In the genomic region with DNA sequence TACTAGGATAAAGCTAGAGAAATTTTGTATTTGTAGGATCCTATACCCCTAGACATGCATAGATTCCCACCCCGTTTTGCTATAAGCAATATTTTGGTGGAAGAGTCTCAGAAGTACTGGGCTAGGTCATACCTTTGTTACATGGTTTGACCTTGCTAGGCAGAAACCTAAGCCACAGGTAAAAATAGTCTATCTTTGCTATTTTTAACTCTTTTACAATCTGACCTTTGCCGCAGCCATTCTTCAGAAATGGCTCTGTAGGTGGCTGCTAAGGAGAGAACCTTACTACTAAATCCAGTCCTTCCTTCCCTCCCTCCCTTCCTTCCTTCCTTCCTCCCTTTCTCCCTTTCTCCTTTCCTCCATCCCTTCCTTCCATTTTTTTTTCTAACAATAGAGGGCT, we compare ENCODE assay signal across 27 cellular contexts.
"Had no signal": no experiment of that assay in that cellular context is flagged by ENCODE, and none has a peak within 500 bp of the region (broad histone marks: within the 10 kb centered on the region; RNA-seq: fewer than 3 reads in every experiment).

No MANE protein-coding gene starts in this region.

- ATAC-seq: stimulated activated effector memory CD8-positive, alpha-beta T cell treated with anti-CD3 and anti-CD28 coated beads, Interleukin-12 subunit alpha, Interleukin-12 subunit beta, amount 100 ng/mL, for 72 hours; stimulated activated memory B cell treated with anti-CD40 and anti-IgM and Interleukin-4, amounts not matched to agents 10 μg/mL and 1 μg/mL and 100 μg/mL, for 72 hours; stimulated activated naive B cell treated with anti-CD40 and anti-IgM and Interleukin-4, amounts not matched to agents 10 μg/mL and 1 μg/mL and 100 μg/mL, for 72 hours; stimulated activated naive CD8-positive, alpha-beta T cell treated with anti-CD3 and anti-CD28 coated beads, Interleukin-15, amount 100 ng/mL, for 72 hours; stimulated activated naive CD8-positive, alpha-beta T cell treated with anti-CD3 and anti-CD28 coated beads, Interleukin-15, Interleukin-2, amounts not matched to agents 100 U/mL and 50 U/mL, for 24 hours; upper lobe of right lung had no signal

- DNase-seq: stimulated activated CD4-positive, alpha-beta T cell treated with anti-CD3 and anti-CD28 coated beads, Interleukin-2, amount 100 ng/mL, for 48 hours; stimulated activated CD4-positive, alpha-beta T cell treated with anti-CD3 and anti-CD28 coated beads, Interleukin-4, amount 100 ng/mL, for 1 hour; stimulated activated CD4-positive, alpha-beta T cell treated with anti-CD3 and anti-CD28 coated beads, Interleukin-4, amount 100 ng/mL, for 24 hours; stimulated activated CD4-positive, alpha-beta T cell treated with anti-CD3 and anti-CD28 coated beads, Interleukin-4, amount 100 ng/mL, for 4 hours; stimulated activated CD8-positive, alpha-beta memory T cell treated with anti-CD3 and anti-CD28 coated beads, Interleukin-4, amount 100 ng/mL, for 48 hours; stimulated activated naive B cell treated with anti-CD40 and anti-IgM and Interleukin-4, amounts not matched to agents 10 μg/mL and 1 μg/mL and 100 μg/mL, for 72 hours; stimulated activated naive CD4-positive, alpha-beta T cell; stimulated activated naive CD4-positive, alpha-beta T cell treated with Interleukin-2 at 50 U/mL for 16 hours; stimulated activated naive CD8-positive, alpha-beta T cell treated with anti-CD3 and anti-CD28 coated beads, Interleukin-15, amount 100 ng/mL, for 72 hours; stimulated activated naive CD8-positive, alpha-beta T cell treated with anti-CD3 and anti-CD28 coated beads, Interleukin-15, Interleukin-2, amounts not matched to agents 100 U/mL and 50 U/mL, for 24 hours; stomach; substantia nigra; testis; thyroid gland; tibial artery; transverse colon; trophoblast cell; upper lobe of right lung; uterus had no signal

- H3K9me3 ChIP-seq: stomach, suprapubic skin, testis, thoracic aorta, thyroid gland, tibial artery, tibial nerve, transverse colon, upper lobe of right lung, uterus, vagina had no signal

- H3K36me3 ChIP-seq: stomach, suprapubic skin, thoracic aorta, thyroid gland, tibial artery, tibial nerve, transverse colon, upper lobe of left lung, upper lobe of right lung, uterus, vagina had no signal

- H3K4me1 ChIP-seq: stomach, suprapubic skin, testis, thyroid gland, tibial nerve, transverse colon, upper lobe of left lung, upper lobe of right lung, uterus, vagina had no signal

- H3K27me3 ChIP-seq: stomach, suprapubic skin, testis, thyroid gland, tibial artery, tibial nerve, transverse colon, upper lobe of left lung, upper lobe of right lung, uterus, vagina had no signal

- H3K27ac ChIP-seq: stomach, suprapubic skin, testis, thyroid gland, tibial artery, tibial nerve, transverse colon, upper lobe of left lung, upper lobe of right lung, uterus, vagina had no signal

- FAIRE-seq: urothelium cell line had no signal

- H3K4me3 ChIP-seq: stomach, suprapubic skin, testis, thyroid gland, tibial artery, tibial nerve, transverse colon, upper lobe of left lung, upper lobe of right lung, uterus, vagina had no signal
